ENCODE assay signal across 9 cellular contexts in genomic region chr18:77106331-77106730, GRCh38. TPM values are rescaled to one million over a fixed set of nuclear protein-coding genes. Genes with fewer than 3 reads are reported as not detected.
A peak's percentile ranks its signal among the peaks of the same experiment; 100 is the strongest.
DNase-seq lines count a peak whose midpoint lies in the region; ATAC-seq and TF ChIP-seq lines count a peak whose summit lies in the region.
"Had no signal": no experiment of that assay in that cellular context is flagged by ENCODE, and none has a peak within 500 bp of the region (broad histone marks: within the 10 kb centered on the region; RNA-seq: fewer than 3 reads in every experiment).

No MANE protein-coding gene starts in this region.

- H3K4me1 ChIP-seq in foreskin keratinocyte (peaks cover 24% of the 10 kb centered on the region), prostate gland (replicated peaks) (no peaks in the 10 kb centered on the region)

- CTCF ChIA-PET in activated CD4-positive, alpha-beta memory T cell treated with anti-CD3 and anti-CD28 coated beads for 36 hours (lab: Charles Lee): interaction anchor here (1.0 to 6.4 kb wide), 9 partner anchors 16 to 115 kb away, joined by 3 to 36 read pairs (median 8); no protein-coding TSS in a partner anchor
- CTCF ChIA-PET in RWPE1 (lab: Yijun Ruan, JAX): no interaction called here

- TF ChIP-seq CTCF in WERI-Rb-1 (IDR thresholded peaks at IDR 0.05; ENCODE audit: low read depth, low read length) (no peak), foreskin keratinocyte (conservative IDR thresholded peaks at IDR 0.05) (no peak), prostate gland (IDR thresholded peaks at IDR 0.05) (no peak), RWPE1 (conservative IDR thresholded peaks at IDR 0.05; ENCODE audit: low read depth) (no peak)

- peaks cover 36% of the 10 kb centered on the region for H3K36me3 Mint-ChIP-seq in activated CD4-positive, alpha-beta memory T cell treated with anti-CD3 and anti-CD28 coated beads for 36 hours
- peaks cover 74% of the 10 kb centered on the region for H3K36me3 Mint-ChIP-seq in effector memory CD8-positive, alpha-beta T cell (ENCODE audit: insufficient read depth)
- H3K36me3 Mint-ChIP-seq: brain had no signal

- DNase-seq in Jurkat, Clone E6-1 (ENCODE audit: low read depth, low spot score): peak; percentile 91
- peak; percentile 86 for DNase-seq in activated CD4-positive, alpha-beta memory T cell treated with anti-CD3 and anti-CD28 coated beads for 36 hours
- DNase-seq in effector memory CD8-positive, alpha-beta T cell: peak; percentile 76 to 77 (median 76)
- DNase-seq in stimulated activated CD8-positive, alpha-beta memory T cell treated with anti-CD3 and anti-CD28 coated beads, Interleukin-15, amount 100 ng/mL, for 4 hours (ENCODE audit: low read depth in 2 of 2): peak; percentile 63 to 78
- DNase-seq in WERI-Rb-1 (no peak), foreskin keratinocyte (no peak), prostate gland (ENCODE audit: low spot score) (no peak), RWPE1 (ENCODE audit: low spot score) (no peak)

- no peaks in the 10 kb centered on the region for H3K27me3 Mint-ChIP-seq in activated CD4-positive, alpha-beta memory T cell treated with anti-CD3 and anti-CD28 coated beads for 36 hours
- no peaks in the 10 kb centered on the region for H3K27me3 Mint-ChIP-seq in effector memory CD8-positive, alpha-beta T cell

- peak overlapping the region; percentile 64 for H3K4me3 Mint-ChIP-seq in activated CD4-positive, alpha-beta memory T cell treated with anti-CD3 and anti-CD28 coated beads for 36 hours
- peak overlapping the region; percentile 79 to 81 for H3K4me3 Mint-ChIP-seq in effector memory CD8-positive, alpha-beta T cell
- H3K4me3 Mint-ChIP-seq: brain had no signal

- peaks cover 94% of the 10 kb centered on the region for H3K4me1 Mint-ChIP-seq in activated CD4-positive, alpha-beta memory T cell treated with anti-CD3 and anti-CD28 coated beads for 36 hours (ENCODE audit: low read depth)
- peaks cover 67 to 75% of the 10 kb centered on the region in 2 donors for H3K4me1 Mint-ChIP-seq in effector memory CD8-positive, alpha-beta T cell (ENCODE audit: low read depth in 2 of 2)

- peaks cover 3% of the 10 kb centered on the region for H3K9me3 Mint-ChIP-seq in activated CD4-positive, alpha-beta memory T cell treated with anti-CD3 and anti-CD28 coated beads for 36 hours
- H3K9me3 Mint-ChIP-seq in effector memory CD8-positive, alpha-beta T cell: no peaks in the 10 kb centered on the region

- H3K27me3 ChIP-seq in WERI-Rb-1 (ENCODE audit: insufficient read depth, low read depth, severe bottlenecking) (no peaks in the 10 kb centered on the region), foreskin keratinocyte (no peaks in the 10 kb centered on the region), prostate gland (replicated peaks; ENCODE audit: insufficient read depth) (no peaks in the 10 kb centered on the region)

- POLR2A ChIA-PET in activated CD4-positive, alpha-beta memory T cell treated with anti-CD3 and anti-CD28 coated beads for 36 hours (lab: Charles Lee): interaction anchor here (1.7 to 3.5 kb wide), 3 partner anchors 25 to 38 kb away, joined by 4 to 25 read pairs (median 23); partner anchors contain the start of gene MBP
- POLR2A ChIA-PET in RWPE1 (lab: Yijun Ruan, JAX; ENCODE audit: low non-redundant PET): no interaction called here

- H3K4me3 ChIP-seq in Jurkat, Clone E6-1 (ENCODE audit: low read length): no peak overlapping the region
- H3K4me3 ChIP-seq in WERI-Rb-1 (ENCODE audit: low read depth, low read length) (no peak overlapping the region), prostate gland (no peak overlapping the region)

- peak; percentile 70 for ATAC-seq in effector memory CD8-positive, alpha-beta T cell (replicated peaks)
- no peak for ATAC-seq in foreskin keratinocyte

- H3K27ac ChIP-seq in WERI-Rb-1: no peak overlapping the region
- no peak overlapping the region for H3K27ac ChIP-seq in foreskin keratinocyte
- no peak overlapping the region for H3K27ac ChIP-seq in prostate gland
- H3K27ac ChIP-seq in RWPE1: no peak overlapping the region

- H3K27ac Mint-ChIP-seq in activated CD4-positive, alpha-beta memory T cell treated with anti-CD3 and anti-CD28 coated beads for 36 hours: peak overlapping the region; percentile 78
- H3K27ac Mint-ChIP-seq in effector memory CD8-positive, alpha-beta T cell: peak overlapping the region; percentile 94 to 98

- H3K36me3 ChIP-seq in WERI-Rb-1 (no peaks in the 10 kb centered on the region), prostate gland (no peaks in the 10 kb centered on the region)

- no peak for TF ChIP-seq POLR2A in prostate gland (IDR thresholded peaks at IDR 0.05)

- 90% methylated on average over 15 of the region's 15 CpGs for WGBS in prostate gland

- H3K9me3 ChIP-seq in WERI-Rb-1 (ENCODE audit: severe bottlenecking) (no peaks in the 10 kb centered on the region), prostate gland (no peaks in the 10 kb centered on the region)

- intact Hi-C loops in activated CD4-positive, alpha-beta memory T cell treated with anti-CD3 and anti-CD28 coated beads for 36 hours (cut with micrococcal nuclease): loop anchor here (2.0 to 10.0 kb wide), 2 partner anchors 106 to 282 kb away; partner anchors contain the start of gene ZNF236
- intact Hi-C loops in prostate gland (cut with DNase I): no loop called here

RNA-seq across cellular contexts. Expression of gene MBP, which starts 26.3 kb away (rescaled TPM):
- 30.6 TPM for polyA plus RNA-seq in Jurkat, Clone E6-1 (2012; ENCODE audit: insufficient read depth, insufficient read length)
- 10 to 100 TPM; 38.9 to 40.4 TPM for total RNA-seq in activated CD4-positive, alpha-beta memory T cell treated with anti-CD3 and anti-CD28 coated beads for 36 hours
- total RNA-seq in foreskin keratinocyte: 24.7 and 26.6 TPM in 2 replicates
- 9.3 and 9.5 TPM in 2 replicates for polyA plus RNA-seq in foreskin keratinocyte
- total RNA-seq in prostate gland: 10 to 100 TPM; 19.8 to 43.5 TPM

Comparison
In these comparisons a context has a peak if more than half of its experiments do, and no peak if none do; other contexts are left out.
1. DNase-seq: peak in Jurkat, Clone E6-1 (single experiment), activated CD4-positive, alpha-beta memory T cell treated with anti-CD3 and anti-CD28 coated beads for 36 hours (single experiment), effector memory CD8-positive, alpha-beta T cell (3 of 3) and stimulated activated CD8-positive, alpha-beta memory T cell treated with anti-CD3 and anti-CD28 coated beads, Interleukin-15, amount 100 ng/mL, for 4 hours (2 of 2); none in WERI-Rb-1 (single experiment), foreskin keratinocyte (0 of 2), prostate gland (single experiment) and RWPE1 (single experiment).